15 cellular contexts compared by ENCODE assay signal in genomic region chr3:170076715-170077238, GRCh38. TPM values are rescaled to one million over a fixed set of nuclear protein-coding genes. Genes with fewer than 3 reads are reported as not detected.
DNase-seq lines count a peak whose midpoint lies in the region; ATAC-seq and TF ChIP-seq lines count a peak whose summit lies in the region.
"Had no signal": no experiment of that assay in that cellular context is flagged by ENCODE, and none has a peak within 500 bp of the region (broad histone marks: within the 10 kb centered on the region; RNA-seq: fewer than 3 reads in every experiment).

No MANE protein-coding gene starts in this region.

- peak; percentile 37 for DNase-seq in Caki2 (ENCODE audit: low read depth)
- no peak for DNase-seq in Karpas-422
- DNase-seq in astrocyte of the hippocampus (ENCODE audit: low read depth, low spot score) = peak; percentile 18
- peak in 1 of 3 donors; percentile 37 for DNase-seq in mucosa of descending colon
- DNase-seq in amniotic stem cell (lab: John Stamatoyannopoulos, UW) = no peak
- DNase-seq: aorta; CD4-positive, CD25-positive, alpha-beta regulatory T cell; effector memory CD8-positive, alpha-beta T cell; heart right ventricle; KBM-7; left ventricle myocardium inferior; SK-N-SH had no signal

- no peaks in the 10 kb centered on the region for H4K20me1 ChIP-seq in Karpas-422 (ENCODE audit: insufficient read depth, low read depth, low read length)

- no peak overlapping the region for H3K4me3 ChIP-seq in Karpas-422 (ENCODE audit: low read length)
- no peak overlapping the region for H3K4me3 ChIP-seq in mucosa of descending colon
- H3K4me3 ChIP-seq: heart right ventricle, left ventricle myocardium inferior had no signal

- intact Hi-C loops in mucosa of descending colon (cut with DNase I, micrococcal nuclease) = no loop called here

- peaks cover 4% of the 10 kb centered on the region; the same call in 1 of the 2 replicates for H3K9me3 ChIP-seq in Karpas-422 (ENCODE audit: low read length)
- H3K9me3 ChIP-seq in mucosa of descending colon = no peaks in the 10 kb centered on the region
- H3K9me3 ChIP-seq: left ventricle myocardium inferior, SK-N-SH had no signal

- no peak overlapping the region for H3K9ac ChIP-seq in Karpas-422 (ENCODE audit: low read length)
- H3K9ac ChIP-seq: SK-N-SH had no signal

- no peak for TF ChIP-seq CTCF in mucosa of descending colon (IDR thresholded peaks at IDR 0.05)

- peaks cover 11% of the 10 kb centered on the region; the same call in 1 of the 2 replicates for H3K79me2 ChIP-seq in Karpas-422 (ENCODE audit: low read length)

- H3K4me2 ChIP-seq in Karpas-422 (ENCODE audit: low read depth, low read length, poor library complexity, severe bottlenecking) = no peak overlapping the region
- H3K4me2 ChIP-seq: SK-N-SH had no signal

- H2AFZ ChIP-seq in Karpas-422 (ENCODE audit: low read length) = no peak overlapping the region

- H3K4me1 ChIP-seq in Karpas-422 (ENCODE audit: low read length) = peaks cover 37% of the 10 kb centered on the region
- H3K4me1 ChIP-seq in mucosa of descending colon (ENCODE audit: low read depth) = peaks cover 13% of the 10 kb centered on the region
- H3K4me1 ChIP-seq: left ventricle myocardium inferior had no signal

- no peaks in the 10 kb centered on the region for H3K9me2 ChIP-seq in Karpas-422 (replicated peaks; ENCODE audit: insufficient read depth, low read length)
- H3K9me2 ChIP-seq: SK-N-SH had no signal

- peak; percentile 87 for ATAC-seq in mucosa of descending colon
- ATAC-seq in GM21381 (IDR thresholded peaks at IDR 0.05; ENCODE audit: unreplicated experiment) = no peak
- ATAC-seq in HG03439 (IDR thresholded peaks at IDR 0.05; ENCODE audit: unreplicated experiment) = no peak
- no peak for ATAC-seq in GM21515 (IDR thresholded peaks at IDR 0.05; ENCODE audit: unreplicated experiment)
- ATAC-seq: effector memory CD8-positive, alpha-beta T cell; heart right ventricle had no signal

- H3K27me3 ChIP-seq in Karpas-422 (ENCODE audit: low read length) = no peaks in the 10 kb centered on the region
- H3K27me3 ChIP-seq: heart right ventricle had no signal

- peaks cover 28% of the 10 kb centered on the region for H3K36me3 ChIP-seq in Karpas-422 (ENCODE audit: insufficient read depth, low read length)
- H3K36me3 ChIP-seq in mucosa of descending colon (ENCODE audit: low read depth) = no peaks in the 10 kb centered on the region
- H3K36me3 ChIP-seq: left ventricle myocardium inferior had no signal

- H3K27ac ChIP-seq in Karpas-422 (ENCODE audit: low read length) = peak overlapping the region; percentile 76
- H3K27ac ChIP-seq: heart right ventricle, left ventricle myocardium inferior had no signal

- in situ Hi-C loops in Caki2 (cut with HindIII; ENCODE audit: low pct_unique_long_range_greater_than_20kb, low sequenced_read_pairs) = no loop called here

RNA-seq across cellular contexts. Expression of gene GPR160, which starts 39.0 kb away (rescaled TPM):
- 66.6 and 105 TPM in 2 replicates for total RNA-seq in Caki2 (2014; rRNA removed; shearing (Covaris generic); ENCODE audit: low replicate concordance)
- total RNA-seq in Karpas-422 (2014; rRNA removed; shearing (Covaris generic); ENCODE audit: low replicate concordance) = 67.6 and 94.6 TPM in 2 replicates
- total RNA-seq in mucosa of descending colon = 10 to 100 TPM; 30.0 to 96.5 (median 67.6) TPM

Comparison
In these comparisons a context has a peak if more than half of its experiments do, and no peak if none do; other contexts are left out.
1. DNase-seq: peak in Caki2 (single experiment) and astrocyte of the hippocampus (single experiment); none in Karpas-422 (single experiment) and amniotic stem cell (single experiment).